8 cellular contexts compared by ENCODE assay signal in the genomic region with DNA sequence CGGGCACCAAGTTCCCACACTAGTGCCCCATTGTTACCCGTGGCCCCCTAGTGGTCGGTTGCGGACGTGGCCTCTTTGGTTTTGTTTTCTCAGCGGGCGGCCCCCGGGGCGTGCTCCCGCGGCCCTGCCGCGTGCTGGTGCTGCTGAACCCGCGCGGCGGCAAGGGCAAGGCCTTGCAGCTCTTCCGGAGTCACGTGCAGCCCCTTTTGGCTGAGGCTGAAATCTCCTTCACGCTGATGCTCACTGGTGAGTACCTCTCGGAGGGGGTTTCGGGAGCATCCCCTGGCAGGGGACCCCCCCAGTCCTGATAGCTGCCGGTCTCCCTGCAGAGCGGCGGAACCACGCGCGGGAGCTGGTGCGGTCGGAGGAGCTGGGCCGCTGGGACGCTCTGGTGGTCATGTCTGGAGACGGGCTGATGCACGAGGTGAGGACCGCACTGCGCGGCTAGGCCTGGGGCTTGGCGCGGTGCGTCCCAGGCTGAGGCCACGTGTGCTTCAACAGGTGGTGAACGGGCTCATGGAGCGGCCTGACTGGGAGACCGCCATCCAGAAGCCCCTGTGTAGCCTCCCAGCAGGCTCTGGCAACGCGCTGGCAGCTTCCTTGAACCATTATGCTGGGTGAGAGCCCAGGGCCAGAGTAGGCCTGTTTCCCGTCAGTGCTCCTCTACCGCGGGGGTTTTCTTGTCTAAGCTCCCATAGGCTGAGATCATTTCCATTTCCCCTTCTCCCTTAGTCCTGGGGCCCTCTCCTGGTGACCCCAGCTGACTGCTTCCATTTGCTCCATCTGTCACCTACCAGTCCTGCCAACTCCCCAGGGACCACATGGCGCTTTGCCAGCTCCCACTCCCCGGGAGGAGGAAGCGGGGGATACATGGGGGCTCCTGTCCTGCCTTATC. TPM values are rescaled to one million over a fixed set of nuclear protein-coding genes. Genes with fewer than 3 reads are reported as not detected.
A peak's percentile ranks its signal among the peaks of the same experiment; 100 is the strongest.
DNase-seq lines count a peak whose midpoint lies in the region; ATAC-seq and TF ChIP-seq lines count a peak whose summit lies in the region.

No MANE protein-coding gene starts in this region.

- peak overlapping the region; percentile 68 to 88 for H3K4me3 ChIP-seq in cardiac fibroblast (replicated peaks in 1 of 2; ENCODE audit: low read depth in 2 of 2, low read length in 2 of 2)

- DNase-seq in NCI-H2081 (lab: John Stamatoyannopoulos, UW) (peak; percentile 63 to 65), NCI-H2081 treated with DMSO at 0.1 percent for 48 hours (lab: John Stamatoyannopoulos, UW) (no peak), NCI-H2196 (lab: John Stamatoyannopoulos, UW; ENCODE audit: unreplicated experiment) (peak; percentile 95), cardiac fibroblast (ENCODE audit: low read depth in 2 of 2) (peak; percentile 89 to 90), left lobe of liver (ENCODE audit: low spot score) (peak; percentile 78)
- DNase-seq in activated CD4-positive, CD25-positive, alpha-beta regulatory T cell treated with anti-CD3 and anti-CD28 coated beads, Interleukin-2, amount 50 U/mL, for 16 hours (ENCODE audit: low read depth, low spot score) = peak; percentile 55
- peak; percentile 53 to 82 (median 65) for DNase-seq in stimulated activated CD4-positive, alpha-beta T cell treated with anti-CD3 and anti-CD28 coated beads, TNF-alpha, amount 100 ng/mL, for 1 hour (ENCODE audit: low read depth in 3 of 3, low spot score in 1 of 3)

- ATAC-seq in left lobe of liver (peak; percentile 64), HG03175 (IDR thresholded peaks at IDR 0.05; ENCODE audit: unreplicated experiment) (no peak)

- TF ChIP-seq CTCF in cardiac fibroblast (IDR thresholded peaks at IDR 0.05; ENCODE audit: low read depth, low read length) = peak; percentile 84

RNA-seq across cellular contexts. Expression of a gene that starts 1.7 kb away (rescaled TPM):
- 0.93 TPM for total RNA-seq in left lobe of liver

RNA-seq across cellular contexts. Expression of a gene that starts 32.4 kb away (rescaled TPM):
- total RNA-seq in left lobe of liver = 55.0 TPM
